19 cellular contexts compared by ENCODE assay signal in genomic region chr4:73099143-73099542, GRCh38. TPM values are rescaled to one million over a fixed set of nuclear protein-coding genes. Genes with fewer than 3 reads are reported as not detected.
DNase-seq lines count a peak whose midpoint lies in the region; ATAC-seq and TF ChIP-seq lines count a peak whose summit lies in the region.
"Had no signal": no experiment of that assay in that cellular context is flagged by ENCODE, and none has a peak within 500 bp of the region (broad histone marks: within the 10 kb centered on the region; RNA-seq: fewer than 3 reads in every experiment).

No MANE protein-coding gene starts in this region.

- no peaks in the 10 kb centered on the region for H3K9me3 Mint-ChIP-seq in CD14-positive monocyte
- H3K9me3 Mint-ChIP-seq in CD4-positive, alpha-beta T cell: no peaks in the 10 kb centered on the region
- H3K9me3 Mint-ChIP-seq in activated T-helper 2 cell treated with anti-CD3 and anti-CD28 coated beads, Interferon-gamma antibody, Interleukin-2, Interleukin-4, amounts not matched to agents 10 μg/mL and 5 μg/mL and 100 μg/mL, durations not matched to agents 14 hours and 24 hours and 36 hours: no peaks in the 10 kb centered on the region
- H3K9me3 Mint-ChIP-seq in neural progenitor cell: no peaks in the 10 kb centered on the region

- H3K36me3 Mint-ChIP-seq in CD14-positive monocyte (peaks cover 50 to 79% of the 10 kb centered on the region in 2 donors), neural progenitor cell (peaks cover 13% of the 10 kb centered on the region)
- H3K36me3 Mint-ChIP-seq in CD4-positive, alpha-beta T cell (ENCODE audit: low read depth): peaks cover 80% of the 10 kb centered on the region
- peaks cover 47% of the 10 kb centered on the region for H3K36me3 Mint-ChIP-seq in activated T-helper 2 cell treated with anti-CD3 and anti-CD28 coated beads, Interferon-gamma antibody, Interleukin-2, Interleukin-4, amounts not matched to agents 10 μg/mL and 5 μg/mL and 100 μg/mL, durations not matched to agents 14 hours and 24 hours and 36 hours (ENCODE audit: low read depth)

- DNase-seq in CD14-positive monocyte (ENCODE audit: low spot score) (no peak), neural progenitor cell (ENCODE audit: low spot score) (no peak), smooth muscle cell (lab: John Stamatoyannopoulos, UW; ENCODE audit: unreplicated experiment) (no peak), AG08395 (ENCODE audit: low spot score) (no peak), tibial nerve (ENCODE audit: low spot score in 2 of 2) (no peak)
- DNase-seq in CD4-positive, alpha-beta T cell: no peak
- no peak for DNase-seq in activated T-helper 2 cell treated with anti-CD3 and anti-CD28 coated beads, Interferon-gamma antibody, Interleukin-2, Interleukin-4, amounts not matched to agents 10 μg/mL and 5 μg/mL and 100 μg/mL, durations not matched to agents 14 hours and 24 hours and 36 hours (ENCODE audit: low spot score)
- DNase-seq: activated CD4-positive, alpha-beta T cell treated with anti-CD3 and anti-CD28 coated beads, Interleukin-2, amount 50 U/mL, for 1 hour; adrenal gland; DMS79; GM23248; MG63; midbrain; NCI-H1436 treated with DMSO at 0.1 percent for 48 hours; NCI-H774; retina had no signal

- peak overlapping the region; percentile 13 for H3K27ac ChIP-seq in CD4-positive, alpha-beta T cell (ENCODE audit: low read depth, low read length)
- H3K27ac ChIP-seq in neural progenitor cell (no peak overlapping the region), smooth muscle cell (ENCODE audit: low read depth) (no peak overlapping the region), tibial nerve (no peak overlapping the region)
- H3K27ac ChIP-seq: BLaER1, GM23248, neutrophil had no signal

- no peak overlapping the region for H3K9ac ChIP-seq in neural progenitor cell
- H3K9ac ChIP-seq in smooth muscle cell (ENCODE audit: low read depth): no peak overlapping the region
- H3K9ac ChIP-seq: BLaER1, GM23248 had no signal

- H3K4me1 ChIP-seq in neural progenitor cell (no peaks in the 10 kb centered on the region), smooth muscle cell (ENCODE audit: low read depth) (no peaks in the 10 kb centered on the region), tibial nerve (no peaks in the 10 kb centered on the region)
- H3K4me1 ChIP-seq: adrenal gland, BLaER1, esophagus muscularis mucosa had no signal

- TF ChIP-seq CTCF in CD14-positive monocyte (IDR thresholded peaks at IDR 0.05) (no peak), neural progenitor cell (IDR thresholded peaks at IDR 0.05) (no peak), smooth muscle cell (IDR thresholded peaks at IDR 0.05; ENCODE audit: borderline replicate concordance, insufficient read depth, poor library complexity, severe bottlenecking) (no peak), tibial nerve (IDR thresholded peaks at IDR 0.05) (no peak)
- TF ChIP-seq CTCF in CD4-positive, alpha-beta T cell (IDR thresholded peaks at IDR 0.05): no peak

- no peak overlapping the region for H2AFZ ChIP-seq in neural progenitor cell (replicated peaks)
- H2AFZ ChIP-seq in smooth muscle cell (ENCODE audit: low read depth): no peak overlapping the region
- H2AFZ ChIP-seq: GM23248 had no signal

- POLR2A ChIA-PET in CD4-positive, alpha-beta T cell (lab: Charles Lee): no interaction called here

- H3K4me1 Mint-ChIP-seq in CD14-positive monocyte (no peaks in the 10 kb centered on the region), neural progenitor cell (peaks cover 1% of the 10 kb centered on the region)
- no peaks in the 10 kb centered on the region for H3K4me1 Mint-ChIP-seq in CD4-positive, alpha-beta T cell (ENCODE audit: low read depth)
- H3K4me1 Mint-ChIP-seq in activated T-helper 2 cell treated with anti-CD3 and anti-CD28 coated beads, Interferon-gamma antibody, Interleukin-2, Interleukin-4, amounts not matched to agents 10 μg/mL and 5 μg/mL and 100 μg/mL, durations not matched to agents 14 hours and 24 hours and 36 hours (ENCODE audit: low read depth): peaks cover 1% of the 10 kb centered on the region

- H3K27me3 Mint-ChIP-seq in CD14-positive monocyte (ENCODE audit: low read depth in 3 of 3) (no peaks in the 10 kb centered on the region), neural progenitor cell (ENCODE audit: insufficient read depth, low read depth) (no peaks in the 10 kb centered on the region)
- H3K27me3 Mint-ChIP-seq in CD4-positive, alpha-beta T cell: no peaks in the 10 kb centered on the region
- no peaks in the 10 kb centered on the region for H3K27me3 Mint-ChIP-seq in activated T-helper 2 cell treated with anti-CD3 and anti-CD28 coated beads, Interferon-gamma antibody, Interleukin-2, Interleukin-4, amounts not matched to agents 10 μg/mL and 5 μg/mL and 100 μg/mL, durations not matched to agents 14 hours and 24 hours and 36 hours (ENCODE audit: low read depth)

- H3K36me3 ChIP-seq in neural progenitor cell: peaks cover 31% of the 10 kb centered on the region
- H3K36me3 ChIP-seq in smooth muscle cell (ENCODE audit: low read depth): peaks cover 37% of the 10 kb centered on the region
- H3K36me3 ChIP-seq in tibial nerve: peaks cover 0 to 87% (median 0%) of the 10 kb centered on the region in 3 donors

- WGBS in smooth muscle cell (ENCODE audit: low lambda C conversion rate): 92% methylated on average over 6 of the region's 7 CpGs
- WGBS in tibial nerve, 2 donors: 71 to 87% methylated on average over 5 to 7 of the region's 7 CpGs

- H3K4me3 ChIP-seq in neural progenitor cell: no peak overlapping the region
- H3K4me3 ChIP-seq in smooth muscle cell: no peak overlapping the region
- H3K4me3 ChIP-seq in tibial nerve: no peak overlapping the region
- H3K4me3 ChIP-seq: adrenal gland, BLaER1, esophagus muscularis mucosa, GM23248, MG63 had no signal

- H3K4me2 ChIP-seq in neural progenitor cell (no peak overlapping the region), smooth muscle cell (no peak overlapping the region)
- H3K4me2 ChIP-seq: BLaER1 had no signal

- H4K20me1 ChIP-seq in neural progenitor cell (ENCODE audit: low read depth) (no peaks in the 10 kb centered on the region), smooth muscle cell (ENCODE audit: low read depth) (no peaks in the 10 kb centered on the region)
- H4K20me1 ChIP-seq: BLaER1 had no signal

- CTCF ChIA-PET in CD4-positive, alpha-beta T cell (lab: Charles Lee): no interaction called here

- no peaks in the 10 kb centered on the region for H3K27me3 ChIP-seq in CD4-positive, alpha-beta T cell (ENCODE audit: control insufficient read depth, insufficient read depth, low read length)
- H3K27me3 ChIP-seq in neural progenitor cell (no peaks in the 10 kb centered on the region), smooth muscle cell (ENCODE audit: low read depth) (no peaks in the 10 kb centered on the region), tibial nerve (no peaks in the 10 kb centered on the region)
- H3K27me3 ChIP-seq: adrenal gland, BLaER1, esophagus muscularis mucosa, MG63, neutrophil had no signal

- intact Hi-C loops in CD14-positive monocyte (cut with micrococcal nuclease): no loop called here
- intact Hi-C loops in CD4-positive, alpha-beta T cell (cut with DNase I, micrococcal nuclease): no loop called here
- intact Hi-C loops in activated T-helper 2 cell treated with anti-CD3 and anti-CD28 coated beads, Interferon-gamma antibody, Interleukin-2, Interleukin-4, amounts not matched to agents 10 μg/mL and 5 μg/mL and 100 μg/mL, durations not matched to agents 14 hours and 24 hours and 36 hours (cut with micrococcal nuclease): no loop called here

- no peaks in the 10 kb centered on the region for H3K79me2 ChIP-seq in neural progenitor cell (ENCODE audit: low read depth)
- no peaks in the 10 kb centered on the region for H3K79me2 ChIP-seq in smooth muscle cell (ENCODE audit: low read depth)

- no peaks in the 10 kb centered on the region for H3K9me3 ChIP-seq in CD4-positive, alpha-beta T cell (ENCODE audit: control insufficient read depth, low read length)
- H3K9me3 ChIP-seq in neural progenitor cell (ENCODE audit: low read depth) (no peaks in the 10 kb centered on the region), smooth muscle cell (replicated peaks; ENCODE audit: low read depth) (no peaks in the 10 kb centered on the region), tibial nerve (no peaks in the 10 kb centered on the region)
- H3K9me3 ChIP-seq: adrenal gland, BLaER1, esophagus muscularis mucosa, MG63, neutrophil had no signal

- H3K4me3 Mint-ChIP-seq in CD14-positive monocyte (no peak overlapping the region), neural progenitor cell (no peak overlapping the region)
- H3K4me3 Mint-ChIP-seq in CD4-positive, alpha-beta T cell: no peak overlapping the region
- no peak overlapping the region for H3K4me3 Mint-ChIP-seq in activated T-helper 2 cell treated with anti-CD3 and anti-CD28 coated beads, Interferon-gamma antibody, Interleukin-2, Interleukin-4, amounts not matched to agents 10 μg/mL and 5 μg/mL and 100 μg/mL, durations not matched to agents 14 hours and 24 hours and 36 hours (ENCODE audit: low read depth)

- H3F3A ChIP-seq in neural progenitor cell (ENCODE audit: low read depth): no peaks in the 10 kb centered on the region
- H3F3A ChIP-seq in smooth muscle cell (ENCODE audit: low read depth): no peaks in the 10 kb centered on the region

- peak overlapping the region in 4 of 7 donors; percentile 58 to 66 (median 61) for H3K27ac Mint-ChIP-seq in CD14-positive monocyte
- H3K27ac Mint-ChIP-seq in CD4-positive, alpha-beta T cell: peak overlapping the region; percentile 33
- peak overlapping the region; percentile 55 for H3K27ac Mint-ChIP-seq in activated T-helper 2 cell treated with anti-CD3 and anti-CD28 coated beads, Interferon-gamma antibody, Interleukin-2, Interleukin-4, amounts not matched to agents 10 μg/mL and 5 μg/mL and 100 μg/mL, durations not matched to agents 14 hours and 24 hours and 36 hours
- H3K27ac Mint-ChIP-seq in neural progenitor cell: peak overlapping the region; percentile 74

- TF ChIP-seq EP300 in tibial nerve (IDR thresholded peaks at IDR 0.05): no peak

- TF ChIP-seq POLR2A in tibial nerve (IDR thresholded peaks at IDR 0.05): no peak

- no peak for ATAC-seq in CD4-positive, alpha-beta T cell (ENCODE audit: poor library complexity)

RNA-seq across cellular contexts. Expression of gene COX18, which starts 29.6 kb away (rescaled TPM):
- 10 to 100 TPM in 1 of 2 donors, 1 to 10 TPM in 1; 8.3 to 10.3 TPM for polyA plus RNA-seq in CD14-positive monocyte
- 1 to 10 TPM; 5.2 to 6.3 TPM for total RNA-seq in CD4-positive, alpha-beta T cell
- 20.9 and 21.3 TPM in 2 replicates for total RNA-seq in activated T-helper 2 cell treated with anti-CD3 and anti-CD28 coated beads, Interferon-gamma antibody, Interleukin-2, Interleukin-4, amounts not matched to agents 10 μg/mL and 5 μg/mL and 100 μg/mL, durations not matched to agents 14 hours and 24 hours and 36 hours
- total RNA-seq in neural progenitor cell (ENCODE audit: low replicate concordance): 20.3 and 30.4 TPM in 2 replicates
- total RNA-seq in smooth muscle cell: 24.2 and 32.1 TPM in 2 replicates
- 5.1 and 7.1 TPM in 2 replicates for polyA plus RNA-seq in smooth muscle cell
- total RNA-seq in tibial nerve: 10 to 100 TPM; 16.7 to 24.5 (median 22.1) TPM
